Comparison of ENCODE assay signal across 19 cellular contexts in the genomic region with DNA sequence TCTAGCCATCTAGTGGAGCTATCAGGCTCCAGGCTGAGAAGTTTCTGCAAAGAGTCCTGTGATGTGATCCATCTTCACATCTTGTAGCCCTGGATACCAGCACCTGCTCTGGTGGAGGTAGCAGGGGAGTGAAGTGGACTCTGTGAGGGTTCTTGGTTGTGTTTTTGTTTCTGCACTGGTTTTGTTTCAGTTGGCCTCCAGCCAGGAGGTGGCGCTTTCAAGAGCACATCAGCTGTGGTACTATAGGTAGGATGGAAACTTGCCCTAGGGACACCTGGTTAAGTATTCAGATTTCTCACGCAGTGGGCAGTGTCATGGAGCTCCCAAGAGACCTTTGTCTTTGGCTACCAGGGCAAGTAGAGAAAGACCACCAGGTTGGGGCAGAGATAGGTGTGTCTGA.
DNase-seq lines count a peak whose midpoint lies in the region; FAIRE-seq and TF ChIP-seq lines count a peak whose summit lies in the region.
"Had no signal": no experiment of that assay in that cellular context is flagged by ENCODE, and none has a peak within 500 bp of the region (broad histone marks: within the 10 kb centered on the region; RNA-seq: fewer than 3 reads in every experiment).

No MANE protein-coding gene starts in this region.

- no peaks in the 10 kb centered on the region for H3K4me1 Mint-ChIP-seq in activated CD4-positive, alpha-beta memory T cell treated with anti-CD3 and anti-CD28 coated beads, Interleukin-2, amount 10 ng/mL, durations not matched to agents 7 days and 5 days

- peaks cover 5% of the 10 kb centered on the region for H3K9me3 Mint-ChIP-seq in activated CD4-positive, alpha-beta memory T cell treated with anti-CD3 and anti-CD28 coated beads, Interleukin-2, amount 10 ng/mL, durations not matched to agents 7 days and 5 days

- no peak overlapping the region for H3K27ac ChIP-seq in testis
- H3K27ac ChIP-seq: C4-2B, KMS-11 had no signal

- H3K36me3 ChIP-seq in bronchial epithelial cell (ENCODE audit: control insufficient read depth, insufficient read depth, low read length) (no peaks in the 10 kb centered on the region), testis (ENCODE audit: low read depth, missing control alignments) (no peaks in the 10 kb centered on the region)
- H3K36me3 ChIP-seq: MG63 had no signal

- no peak overlapping the region for H3K27ac Mint-ChIP-seq in activated CD4-positive, alpha-beta memory T cell treated with anti-CD3 and anti-CD28 coated beads, Interleukin-2, amount 10 ng/mL, durations not matched to agents 7 days and 5 days

- H3K4me3 ChIP-seq in GM12865 (ENCODE audit: low read depth, low read length), result no peak overlapping the region
- no peak overlapping the region for H3K4me3 ChIP-seq in bronchial epithelial cell (ENCODE audit: low read depth, low read length)
- H3K4me3 ChIP-seq in testis, result no peak overlapping the region
- H3K4me3 ChIP-seq: MG63 had no signal

- no peaks in the 10 kb centered on the region for H3K27me3 Mint-ChIP-seq in activated CD4-positive, alpha-beta memory T cell treated with anti-CD3 and anti-CD28 coated beads, Interleukin-2, amount 10 ng/mL, durations not matched to agents 7 days and 5 days

- peak; percentile 28 for FAIRE-seq in bronchial epithelial cell (lab: Jason Lieb, UNC)
- FAIRE-seq: GM12891, GM18507, RCC 7860 had no signal

- TF ChIP-seq CTCF in GM12865 (IDR thresholded peaks at IDR 0.05; ENCODE audit: insufficient read depth, low read depth, low read length, missing control alignments), result no peak
- no peak for TF ChIP-seq CTCF in bronchial epithelial cell (IDR thresholded peaks at IDR 0.05; ENCODE audit: insufficient read depth, low read length, severe bottlenecking)
- TF ChIP-seq CTCF in testis (IDR thresholded peaks at IDR 0.05), result no peak

- TF ChIP-seq POLR2A in testis (IDR thresholded peaks at IDR 0.05), result no peak

- POLR2A ChIA-PET in activated CD4-positive, alpha-beta memory T cell treated with anti-CD3 and anti-CD28 coated beads, Interleukin-2, amount 10 ng/mL, durations not matched to agents 7 days and 5 days (lab: Charles Lee), result no interaction called here

- DNase-seq in COLO668 (lab: John Stamatoyannopoulos, UW; ENCODE audit: unreplicated experiment) (peak; percentile 2), GM12865 (ENCODE audit: low read depth) (peak; percentile 22), NCI-H2029 treated with DMSO at 0.1 percent for 48 hours (lab: John Stamatoyannopoulos, UW) (peak; percentile 11), bronchial epithelial cell (ENCODE audit: low read depth) (no peak), pons (ENCODE audit: low spot score) (no peak), testis (no peak)
- DNase-seq in activated CD4-positive, alpha-beta memory T cell treated with anti-CD3 and anti-CD28 coated beads, Interleukin-2, amount 10 ng/mL, durations not matched to agents 7 days and 5 days, result no peak
- DNase-seq: MG63, NCI-H1092 treated with DMSO at 0.1 percent for 48 hours, NCI-H1694 treated with DMSO at 0.1 percent for 48 hours, NCI-H2171 treated with DMSO at 0.1 percent for 48 hours, NCI-H510A, NCI-H774, SHP77 had no signal

- H3K36me3 Mint-ChIP-seq in activated CD4-positive, alpha-beta memory T cell treated with anti-CD3 and anti-CD28 coated beads, Interleukin-2, amount 10 ng/mL, durations not matched to agents 7 days and 5 days (ENCODE audit: low read depth), result no peaks in the 10 kb centered on the region

- H3K9me3 ChIP-seq in testis, result no peaks in the 10 kb centered on the region
- H3K9me3 ChIP-seq: MG63 had no signal

- CTCF ChIA-PET in activated CD4-positive, alpha-beta memory T cell treated with anti-CD3 and anti-CD28 coated beads, Interleukin-2, amount 10 ng/mL, durations not matched to agents 7 days and 5 days (lab: Charles Lee), result no interaction called here

- 80 to 93% methylated on average over 1 to 2 of the region's 2 CpGs for WGBS in testis, 2 donors

- H3K27me3 ChIP-seq in bronchial epithelial cell (ENCODE audit: control insufficient read depth, insufficient read depth, low read length) (no peaks in the 10 kb centered on the region), testis (no peaks in the 10 kb centered on the region)
- H3K27me3 ChIP-seq: MG63 had no signal

- intact Hi-C loops in testis (cut with DNase I; ENCODE audit: low total_unique reads), result no loop called here

- H3K4me3 Mint-ChIP-seq in activated CD4-positive, alpha-beta memory T cell treated with anti-CD3 and anti-CD28 coated beads, Interleukin-2, amount 10 ng/mL, durations not matched to agents 7 days and 5 days, result no peak overlapping the region

- no peaks in the 10 kb centered on the region for H3K4me1 ChIP-seq in testis

Comparison
In these comparisons a context has a peak if more than half of its experiments do, and no peak if none do; other contexts are left out.
1. DNase-seq: peak in COLO668 (single experiment), GM12865 (single experiment) and NCI-H2029 treated with DMSO at 0.1 percent for 48 hours (single experiment); none in bronchial epithelial cell (single experiment), pons (single experiment), activated CD4-positive, alpha-beta memory T cell treated with anti-CD3 and anti-CD28 coated beads, Interleukin-2, amount 10 ng/mL, durations not matched to agents 7 days and 5 days (single experiment) and testis (single experiment).